Comparison of ENCODE assay signal across 8 cellular contexts in the genomic region with DNA sequence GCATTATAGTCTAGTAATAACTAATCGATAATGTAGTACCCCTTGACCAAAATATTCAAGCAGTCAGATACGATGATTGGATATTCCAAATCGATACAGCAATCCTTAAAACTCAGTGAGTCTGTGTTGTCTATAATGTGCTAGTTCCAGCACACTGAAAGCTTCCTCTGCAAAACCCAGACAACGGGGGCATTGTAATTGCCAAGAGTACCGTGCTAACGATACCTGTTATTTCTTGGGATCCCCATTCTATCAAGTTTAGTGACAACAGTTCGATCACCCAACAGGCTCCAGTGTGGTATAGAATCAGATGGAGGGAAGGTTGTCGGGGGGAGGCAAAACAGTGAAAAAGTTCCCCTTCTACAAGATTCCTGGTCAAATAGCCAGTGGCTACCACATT. TPM values are rescaled to one million over a fixed set of nuclear protein-coding genes. Genes with fewer than 3 reads are reported as not detected.
DNase-seq lines count a peak whose midpoint lies in the region; ATAC-seq and TF ChIP-seq lines count a peak whose summit lies in the region.

No MANE protein-coding gene starts in this region.

- peak overlapping the region; percentile 74 for H3K4me3 ChIP-seq in CD4-positive, CD25-positive, alpha-beta regulatory T cell (ENCODE audit: low read depth, low read length)
- peak overlapping the region; percentile 73 for H3K4me3 ChIP-seq in NT2/D1 (ENCODE audit: insufficient read length, low read depth)
- peak overlapping the region; percentile 90 for H3K4me3 ChIP-seq in endodermal cell (ENCODE audit: low read length)
- H3K4me3 ChIP-seq in osteoblast (ENCODE audit: insufficient read depth, low read length), result peak overlapping the region; percentile 84

- no peaks in the 10 kb centered on the region for H3K36me3 Mint-ChIP-seq in CD4-positive, CD25-positive, alpha-beta regulatory T cell
- H3K36me3 Mint-ChIP-seq in endodermal cell (ENCODE audit: low read depth), result peaks cover 3% of the 10 kb centered on the region

- H3K9me3 Mint-ChIP-seq in CD4-positive, CD25-positive, alpha-beta regulatory T cell, result peaks cover 0 to 2% (median 0%) of the 10 kb centered on the region in 7 donors
- peaks cover 3% of the 10 kb centered on the region for H3K9me3 Mint-ChIP-seq in endodermal cell

- peaks cover 15% of the 10 kb centered on the region for H3K79me2 ChIP-seq in osteoblast (ENCODE audit: insufficient read depth, low read length)

- TF ChIP-seq CTCF in endodermal cell (conservative IDR thresholded peaks at IDR 0.05) (no peak), osteoblast (IDR thresholded peaks at IDR 0.05; ENCODE audit: extremely low read depth, low read depth, low read length) (no peak)

- no peak for DNase-seq in CD4-positive, CD25-positive, alpha-beta regulatory T cell
- DNase-seq in NT2/D1 (ENCODE audit: low read depth, low spot score) (no peak), endodermal cell (no peak), osteoblast (ENCODE audit: insufficient read length, low spot score, missing footprints) (no peak), NCI-H1048 (lab: John Stamatoyannopoulos, UW) (no peak), NCI-H1694 treated with DMSO at 0.1 percent for 48 hours (lab: John Stamatoyannopoulos, UW) (no peak)
- no peak for DNase-seq in effector CD8-positive, alpha-beta T cell (lab: John Stamatoyannopoulos, UW)

- H3K9ac ChIP-seq in NT2/D1 (ENCODE audit: insufficient read length, low read depth) (peak overlapping the region; percentile 61), endodermal cell (ENCODE audit: extremely low read depth, low read length, poor library complexity, severe bottlenecking) (peak overlapping the region; percentile 84)

- H2AFZ ChIP-seq in osteoblast (ENCODE audit: low read length), result peak overlapping the region; percentile 87

- peak overlapping the region; percentile 96 for H3K27ac ChIP-seq in CD4-positive, CD25-positive, alpha-beta regulatory T cell (ENCODE audit: insufficient read depth, low read length, poor library complexity, severe bottlenecking)
- peak overlapping the region; percentile 98 for H3K27ac ChIP-seq in endodermal cell (ENCODE audit: low read depth, low read length)
- H3K27ac ChIP-seq in osteoblast (ENCODE audit: low read depth, low read length), result peak overlapping the region; percentile 99

- peaks cover 6% of the 10 kb centered on the region for H3K27me3 Mint-ChIP-seq in CD4-positive, CD25-positive, alpha-beta regulatory T cell
- H3K27me3 Mint-ChIP-seq in endodermal cell (ENCODE audit: insufficient read depth), result peaks cover 8% of the 10 kb centered on the region

- no peaks in the 10 kb centered on the region for H3K36me3 ChIP-seq in CD4-positive, CD25-positive, alpha-beta regulatory T cell (ENCODE audit: control insufficient read depth, insufficient read depth, low read length)
- H3K36me3 ChIP-seq in NT2/D1 (ENCODE audit: insufficient read depth, insufficient read length, low read length), result no peaks in the 10 kb centered on the region
- H3K36me3 ChIP-seq in endodermal cell (ENCODE audit: control insufficient read depth, insufficient read depth, low read length), result no peaks in the 10 kb centered on the region
- H3K36me3 ChIP-seq in osteoblast (ENCODE audit: insufficient read depth, low read length), result no peaks in the 10 kb centered on the region

- peaks cover 0 to 27% (median 12%) of the 10 kb centered on the region in 4 donors for H3K4me1 Mint-ChIP-seq in CD4-positive, CD25-positive, alpha-beta regulatory T cell
- H3K4me1 Mint-ChIP-seq in endodermal cell, result peaks cover 32% of the 10 kb centered on the region

- H3K4me3 Mint-ChIP-seq in CD4-positive, CD25-positive, alpha-beta regulatory T cell, result peak overlapping the region; percentile 91 to 97 (median 93)
- peak overlapping the region; percentile 67 for H3K4me3 Mint-ChIP-seq in endodermal cell

- H3K4me2 ChIP-seq in osteoblast (ENCODE audit: insufficient read depth, low read length), result peak overlapping the region; percentile 98

- H4K20me1 ChIP-seq in osteoblast (ENCODE audit: insufficient read depth, low read length), result no peaks in the 10 kb centered on the region

- no peaks in the 10 kb centered on the region for H3K9me3 ChIP-seq in CD4-positive, CD25-positive, alpha-beta regulatory T cell (ENCODE audit: control insufficient read depth in 2 of 2, low read length in 2 of 2)
- H3K9me3 ChIP-seq in NT2/D1 (ENCODE audit: insufficient read depth, low read length) (no peaks in the 10 kb centered on the region), endodermal cell (ENCODE audit: control insufficient read depth, low read length) (no peaks in the 10 kb centered on the region), osteoblast (ENCODE audit: low read depth, low read length) (no peaks in the 10 kb centered on the region)

- peak overlapping the region in 2 of 3 donors; percentile 68 to 97 for H3K27ac Mint-ChIP-seq in CD4-positive, CD25-positive, alpha-beta regulatory T cell
- H3K27ac Mint-ChIP-seq in endodermal cell, result no peak overlapping the region

- H3K27me3 ChIP-seq in CD4-positive, CD25-positive, alpha-beta regulatory T cell (ENCODE audit: control insufficient read depth, insufficient read depth, low read length), result no peaks in the 10 kb centered on the region
- H3K27me3 ChIP-seq in NT2/D1 (ENCODE audit: insufficient read depth, insufficient read length), result no peaks in the 10 kb centered on the region
- H3K27me3 ChIP-seq in endodermal cell (ENCODE audit: control insufficient read depth, insufficient read depth, low read length, poor library complexity, severe bottlenecking), result no peaks in the 10 kb centered on the region
- no peaks in the 10 kb centered on the region for H3K27me3 ChIP-seq in osteoblast (ENCODE audit: insufficient read depth, low read length)

- H3K4me1 ChIP-seq in CD4-positive, CD25-positive, alpha-beta regulatory T cell (ENCODE audit: control insufficient read depth, insufficient read depth, low read length, poor library complexity, severe bottlenecking), result peaks cover 12% of the 10 kb centered on the region
- no peaks in the 10 kb centered on the region for H3K4me1 ChIP-seq in NT2/D1 (ENCODE audit: insufficient read depth, insufficient read length)
- peaks cover 9% of the 10 kb centered on the region for H3K4me1 ChIP-seq in endodermal cell (ENCODE audit: control insufficient read depth, insufficient read depth, low read length)
- H3K4me1 ChIP-seq in osteoblast (ENCODE audit: insufficient read depth, low read length), result peaks cover 31% of the 10 kb centered on the region

- WGBS in endodermal cell (ENCODE audit: insufficient coverage in 1 of 2, insufficient read length in 1 of 2), 2 experiments, result 90 to 100% methylated on average over 5 to 8 of the region's 8 CpGs

- no peak for ATAC-seq in CD4-positive, CD25-positive, alpha-beta regulatory T cell (ENCODE audit: low read depth in 2 of 2)
- no peak for ATAC-seq in GM18861 (IDR thresholded peaks at IDR 0.05; ENCODE audit: unreplicated experiment)

RNA-seq across cellular contexts. Expression of a gene that starts 0.9 kb away (rescaled TPM):
- total RNA-seq in CD4-positive, CD25-positive, alpha-beta regulatory T cell, result 3.4 TPM
- 1 to 10 TPM; 1.6 to 5.1 (median 3.2) TPM for polyA plus RNA-seq in CD4-positive, CD25-positive, alpha-beta regulatory T cell
- total RNA-seq in endodermal cell, result 1 to 10 TPM; 2.6 to 3.0 TPM
- polyA plus RNA-seq in endodermal cell (2013, experiment 1 of 2), result 6.0 TPM
- polyA plus RNA-seq in endodermal cell (2013, experiment 2 of 2), result 5.8 TPM
- total RNA-seq in osteoblast, result 4.3 and 5.0 TPM in 2 replicates
